In the genomic region with DNA sequence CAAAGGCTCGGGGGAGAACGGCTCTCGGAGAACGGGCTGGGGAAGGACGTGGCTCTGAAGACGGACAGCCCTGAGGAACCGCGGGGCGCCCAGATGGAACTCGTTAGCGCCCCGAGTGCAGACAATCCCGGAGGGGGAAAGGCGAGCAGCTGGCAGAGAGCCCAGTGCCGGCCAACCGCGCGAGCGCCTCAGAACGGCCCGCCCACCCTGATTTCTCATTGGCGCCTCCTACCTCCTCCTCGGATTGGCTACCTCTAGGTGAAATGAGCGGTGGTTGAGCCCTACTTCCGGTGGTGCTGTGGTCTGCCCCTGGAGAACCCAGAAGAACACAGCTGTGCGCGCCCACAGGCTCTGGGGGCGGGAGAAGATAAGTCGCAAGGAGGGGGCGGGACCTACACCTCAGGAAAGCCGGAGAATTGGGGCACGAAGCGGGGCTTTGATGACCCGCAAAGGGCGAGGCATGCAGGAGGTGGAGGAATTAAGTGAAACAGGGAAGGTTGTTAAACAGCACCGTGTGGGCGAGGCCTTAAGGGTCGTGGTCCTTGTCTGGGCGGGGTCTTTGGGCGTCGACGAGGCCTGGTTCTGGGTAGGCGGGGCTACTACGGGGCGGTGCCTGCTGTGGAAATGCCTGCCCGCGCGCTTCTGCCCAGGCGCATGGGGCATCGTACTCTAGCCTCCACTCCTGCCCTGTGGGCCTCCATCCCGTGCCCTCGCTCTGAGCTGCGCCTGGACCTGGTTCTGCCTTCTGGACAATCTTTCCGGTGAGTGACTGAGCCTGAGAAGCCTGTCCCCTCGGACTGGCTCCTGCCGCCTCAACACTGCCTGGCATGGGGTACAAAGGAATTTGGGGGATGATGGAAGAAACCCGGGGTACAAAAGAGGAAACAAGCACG, we compare ENCODE assay signal across 1 cellular context.
A peak's percentile ranks its signal among the peaks of the same experiment; 100 is the strongest.
TF ChIP-seq lines count a peak whose summit lies in the region.

A gene (plus strand): TSS at position 290 of the 893 bp plus-strand sequence. CDS start 335 bp downstream, at position 625.

TF ChIP-seq in GM12878, 131 proteins besides CTCF, POLR2A, EP300 and RAD21 (continued from another document and continues in another):
- TF ChIP-seq, protein P1, sequence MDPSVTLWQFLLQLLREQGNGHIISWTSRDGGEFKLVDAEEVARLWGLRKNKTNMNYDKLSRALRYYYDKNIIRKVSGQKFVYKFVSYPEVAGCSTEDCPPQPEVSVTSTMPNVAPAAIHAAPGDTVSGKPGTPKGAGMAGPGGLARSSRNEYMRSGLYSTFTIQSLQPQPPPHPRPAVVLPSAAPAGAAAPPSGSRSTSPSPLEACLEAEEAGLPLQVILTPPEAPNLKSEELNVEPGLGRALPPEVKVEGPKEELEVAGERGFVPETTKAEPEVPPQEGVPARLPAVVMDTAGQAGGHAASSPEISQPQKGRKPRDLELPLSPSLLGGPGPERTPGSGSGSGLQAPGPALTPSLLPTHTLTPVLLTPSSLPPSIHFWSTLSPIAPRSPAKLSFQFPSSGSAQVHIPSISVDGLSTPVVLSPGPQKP (IDR thresholded peaks at IDR 0.05; ENCODE audit: low read depth, low read length) = peak; percentile 82
- no peak for TF ChIP-seq ZNF384 (IDR thresholded peaks at IDR 0.05; ENCODE audit: borderline replicate concordance, low read depth, low read length)
- TF ChIP-seq ATF7 (IDR thresholded peaks at IDR 0.05; ENCODE audit: low read depth) = peak; percentile 82
- TF ChIP-seq, protein P2, sequence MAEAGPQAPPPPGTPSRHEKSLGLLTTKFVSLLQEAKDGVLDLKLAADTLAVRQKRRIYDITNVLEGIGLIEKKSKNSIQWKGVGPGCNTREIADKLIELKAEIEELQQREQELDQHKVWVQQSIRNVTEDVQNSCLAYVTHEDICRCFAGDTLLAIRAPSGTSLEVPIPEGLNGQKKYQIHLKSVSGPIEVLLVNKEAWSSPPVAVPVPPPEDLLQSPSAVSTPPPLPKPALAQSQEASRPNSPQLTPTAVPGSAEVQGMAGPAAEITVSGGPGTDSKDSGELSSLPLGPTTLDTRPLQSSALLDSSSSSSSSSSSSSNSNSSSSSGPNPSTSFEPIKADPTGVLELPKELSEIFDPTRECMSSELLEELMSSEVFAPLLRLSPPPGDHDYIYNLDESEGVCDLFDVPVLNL (IDR thresholded peaks at IDR 0.05; ENCODE audit: low read depth, low read length) = 0 out of 2 replicates have a peak, but pooled peaks have one; percentile 3
- no peak for TF ChIP-seq NFXL1 (IDR thresholded peaks at IDR 0.05; ENCODE audit: borderline replicate concordance)
- no peak for TF ChIP-seq JUNB (IDR thresholded peaks at IDR 0.05)
- peak; percentile 71 for TF ChIP-seq FOXK2 (IDR thresholded peaks at IDR 0.05)
- TF ChIP-seq WRNIP1 (IDR thresholded peaks at IDR 0.05; ENCODE audit: borderline replicate concordance, low read depth, low read length) = no peak
- 0 out of 2 replicates have a peak, but pooled peaks have one; percentile 32 for TF ChIP-seq SREBF1 (IDR thresholded peaks at IDR 0.05; ENCODE audit: low read length)
- no peak for TF ChIP-seq RELA (IDR thresholded peaks at IDR 0.05; ENCODE audit: borderline replicate concordance, partially characterized antibody)
- no peak for TF ChIP-seq MTA3 (IDR thresholded peaks at IDR 0.05; ENCODE audit: borderline replicate concordance, low read length)
- TF ChIP-seq, protein P3, sequence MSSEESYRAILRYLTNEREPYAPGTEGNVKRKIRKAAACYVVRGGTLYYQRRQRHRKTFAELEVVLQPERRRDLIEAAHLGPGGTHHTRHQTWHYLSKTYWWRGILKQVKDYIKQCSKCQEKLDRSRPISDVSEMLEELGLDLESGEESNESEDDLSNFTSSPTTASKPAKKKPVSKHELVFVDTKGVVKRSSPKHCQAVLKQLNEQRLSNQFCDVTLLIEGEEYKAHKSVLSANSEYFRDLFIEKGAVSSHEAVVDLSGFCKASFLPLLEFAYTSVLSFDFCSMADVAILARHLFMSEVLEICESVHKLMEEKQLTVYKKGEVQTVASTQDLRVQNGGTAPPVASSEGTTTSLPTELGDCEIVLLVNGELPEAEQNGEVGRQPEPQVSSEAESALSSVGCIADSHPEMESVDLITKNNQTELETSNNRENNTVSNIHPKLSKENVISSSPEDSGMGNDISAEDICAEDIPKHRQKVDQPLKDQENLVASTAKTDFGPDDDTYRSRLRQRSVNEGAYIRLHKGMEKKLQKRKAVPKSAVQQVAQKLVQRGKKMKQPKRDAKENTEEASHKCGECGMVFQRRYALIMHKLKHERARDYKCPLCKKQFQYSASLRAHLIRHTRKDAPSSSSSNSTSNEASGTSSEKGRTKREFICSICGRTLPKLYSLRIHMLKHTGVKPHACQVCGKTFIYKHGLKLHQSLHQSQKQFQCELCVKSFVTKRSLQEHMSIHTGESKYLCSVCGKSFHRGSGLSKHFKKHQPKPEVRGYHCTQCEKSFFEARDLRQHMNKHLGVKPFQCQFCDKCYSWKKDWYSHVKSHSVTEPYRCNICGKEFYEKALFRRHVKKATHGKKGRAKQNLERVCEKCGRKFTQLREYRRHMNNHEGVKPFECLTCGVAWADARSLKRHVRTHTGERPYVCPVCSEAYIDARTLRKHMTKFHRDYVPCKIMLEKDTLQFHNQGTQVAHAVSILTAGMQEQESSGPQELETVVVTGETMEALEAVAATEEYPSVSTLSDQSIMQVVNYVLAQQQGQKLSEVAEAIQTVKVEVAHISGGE (CRISPR knock-in tag; IDR thresholded peaks at IDR 0.05) = no peak
- TF ChIP-seq, protein P4, sequence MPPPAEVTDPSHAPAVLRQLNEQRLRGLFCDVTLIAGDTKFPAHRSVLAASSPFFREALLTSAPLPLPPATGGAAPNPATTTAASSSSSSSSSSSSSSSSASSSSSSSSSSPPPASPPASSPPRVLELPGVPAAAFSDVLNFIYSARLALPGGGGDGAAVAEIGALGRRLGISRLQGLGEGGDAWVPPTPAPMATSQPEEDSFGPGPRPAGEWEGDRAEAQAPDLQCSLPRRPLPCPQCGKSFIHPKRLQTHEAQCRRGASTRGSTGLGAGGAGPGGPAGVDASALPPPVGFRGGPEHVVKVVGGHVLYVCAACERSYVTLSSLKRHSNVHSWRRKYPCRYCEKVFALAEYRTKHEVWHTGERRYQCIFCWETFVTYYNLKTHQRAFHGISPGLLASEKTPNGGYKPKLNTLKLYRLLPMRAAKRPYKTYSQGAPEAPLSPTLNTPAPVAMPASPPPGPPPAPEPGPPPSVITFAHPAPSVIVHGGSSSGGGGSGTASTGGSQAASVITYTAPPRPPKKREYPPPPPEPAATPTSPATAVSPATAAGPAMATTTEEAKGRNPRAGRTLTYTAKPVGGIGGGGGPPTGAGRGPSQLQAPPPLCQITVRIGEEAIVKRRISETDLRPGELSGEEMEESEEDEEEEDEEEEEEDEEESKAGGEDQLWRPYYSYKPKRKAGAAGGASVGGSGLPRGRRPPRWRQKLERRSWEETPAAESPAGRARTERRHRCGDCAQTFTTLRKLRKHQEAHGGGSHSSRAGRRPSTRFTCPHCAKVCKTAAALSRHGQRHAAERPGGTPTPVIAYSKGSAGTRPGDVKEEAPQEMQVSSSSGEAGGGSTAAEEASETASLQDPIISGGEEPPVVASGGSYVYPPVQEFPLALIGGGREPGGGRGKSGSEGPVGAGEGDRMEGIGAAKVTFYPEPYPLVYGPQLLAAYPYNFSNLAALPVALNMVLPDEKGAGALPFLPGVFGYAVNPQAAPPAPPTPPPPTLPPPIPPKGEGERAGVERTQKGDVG (CRISPR knock-in tag; IDR thresholded peaks at IDR 0.05) = no peak
- no peak for TF ChIP-seq TCF7 (IDR thresholded peaks at IDR 0.05; ENCODE audit: borderline replicate concordance)
- TF ChIP-seq NRF1 (conservative IDR thresholded peaks at IDR 0.05; ENCODE audit: low read depth, low read length) = peak; percentile 5; the same call in 1 of the 2 replicates
- TF ChIP-seq NFYA (IDR thresholded peaks at IDR 0.05; ENCODE audit: borderline replicate concordance, low read depth, low read length) = no peak; the same call in 1 of the 2 replicates
- TF ChIP-seq, protein P5, sequence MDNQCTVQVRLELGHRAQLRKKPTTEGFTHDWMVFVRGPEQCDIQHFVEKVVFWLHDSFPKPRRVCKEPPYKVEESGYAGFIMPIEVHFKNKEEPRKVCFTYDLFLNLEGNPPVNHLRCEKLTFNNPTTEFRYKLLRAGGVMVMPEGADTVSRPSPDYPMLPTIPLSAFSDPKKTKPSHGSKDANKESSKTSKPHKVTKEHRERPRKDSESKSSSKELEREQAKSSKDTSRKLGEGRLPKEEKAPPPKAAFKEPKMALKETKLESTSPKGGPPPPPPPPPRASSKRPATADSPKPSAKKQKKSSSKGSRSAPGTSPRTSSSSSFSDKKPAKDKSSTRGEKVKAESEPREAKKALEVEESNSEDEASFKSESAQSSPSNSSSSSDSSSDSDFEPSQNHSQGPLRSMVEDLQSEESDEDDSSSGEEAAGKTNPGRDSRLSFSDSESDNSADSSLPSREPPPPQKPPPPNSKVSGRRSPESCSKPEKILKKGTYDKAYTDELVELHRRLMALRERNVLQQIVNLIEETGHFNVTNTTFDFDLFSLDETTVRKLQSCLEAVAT (IDR thresholded peaks at IDR 0.05) = peak; percentile 93
- peak; percentile 49; the same call in 1 of the 2 replicates for TF ChIP-seq TAF1 (IDR thresholded peaks at IDR 0.05; ENCODE audit: borderline replicate concordance, low read depth, low read length)
- TF ChIP-seq, protein P6, sequence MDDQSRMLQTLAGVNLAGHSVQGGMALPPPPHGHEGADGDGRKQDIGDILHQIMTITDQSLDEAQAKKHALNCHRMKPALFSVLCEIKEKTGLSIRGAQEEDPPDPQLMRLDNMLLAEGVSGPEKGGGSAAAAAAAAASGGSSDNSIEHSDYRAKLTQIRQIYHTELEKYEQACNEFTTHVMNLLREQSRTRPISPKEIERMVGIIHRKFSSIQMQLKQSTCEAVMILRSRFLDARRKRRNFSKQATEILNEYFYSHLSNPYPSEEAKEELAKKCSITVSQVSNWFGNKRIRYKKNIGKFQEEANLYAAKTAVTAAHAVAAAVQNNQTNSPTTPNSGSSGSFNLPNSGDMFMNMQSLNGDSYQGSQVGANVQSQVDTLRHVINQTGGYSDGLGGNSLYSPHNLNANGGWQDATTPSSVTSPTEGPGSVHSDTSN (IDR thresholded peaks at IDR 0.05; ENCODE audit: insufficient replicate concordance, low read depth, low read length) = peak; percentile 4
- TF ChIP-seq ZZZ3 (IDR thresholded peaks at IDR 0.05; ENCODE audit: control insufficient read depth, insufficient read length, low read depth) = no peak
- TF ChIP-seq, protein P7, sequence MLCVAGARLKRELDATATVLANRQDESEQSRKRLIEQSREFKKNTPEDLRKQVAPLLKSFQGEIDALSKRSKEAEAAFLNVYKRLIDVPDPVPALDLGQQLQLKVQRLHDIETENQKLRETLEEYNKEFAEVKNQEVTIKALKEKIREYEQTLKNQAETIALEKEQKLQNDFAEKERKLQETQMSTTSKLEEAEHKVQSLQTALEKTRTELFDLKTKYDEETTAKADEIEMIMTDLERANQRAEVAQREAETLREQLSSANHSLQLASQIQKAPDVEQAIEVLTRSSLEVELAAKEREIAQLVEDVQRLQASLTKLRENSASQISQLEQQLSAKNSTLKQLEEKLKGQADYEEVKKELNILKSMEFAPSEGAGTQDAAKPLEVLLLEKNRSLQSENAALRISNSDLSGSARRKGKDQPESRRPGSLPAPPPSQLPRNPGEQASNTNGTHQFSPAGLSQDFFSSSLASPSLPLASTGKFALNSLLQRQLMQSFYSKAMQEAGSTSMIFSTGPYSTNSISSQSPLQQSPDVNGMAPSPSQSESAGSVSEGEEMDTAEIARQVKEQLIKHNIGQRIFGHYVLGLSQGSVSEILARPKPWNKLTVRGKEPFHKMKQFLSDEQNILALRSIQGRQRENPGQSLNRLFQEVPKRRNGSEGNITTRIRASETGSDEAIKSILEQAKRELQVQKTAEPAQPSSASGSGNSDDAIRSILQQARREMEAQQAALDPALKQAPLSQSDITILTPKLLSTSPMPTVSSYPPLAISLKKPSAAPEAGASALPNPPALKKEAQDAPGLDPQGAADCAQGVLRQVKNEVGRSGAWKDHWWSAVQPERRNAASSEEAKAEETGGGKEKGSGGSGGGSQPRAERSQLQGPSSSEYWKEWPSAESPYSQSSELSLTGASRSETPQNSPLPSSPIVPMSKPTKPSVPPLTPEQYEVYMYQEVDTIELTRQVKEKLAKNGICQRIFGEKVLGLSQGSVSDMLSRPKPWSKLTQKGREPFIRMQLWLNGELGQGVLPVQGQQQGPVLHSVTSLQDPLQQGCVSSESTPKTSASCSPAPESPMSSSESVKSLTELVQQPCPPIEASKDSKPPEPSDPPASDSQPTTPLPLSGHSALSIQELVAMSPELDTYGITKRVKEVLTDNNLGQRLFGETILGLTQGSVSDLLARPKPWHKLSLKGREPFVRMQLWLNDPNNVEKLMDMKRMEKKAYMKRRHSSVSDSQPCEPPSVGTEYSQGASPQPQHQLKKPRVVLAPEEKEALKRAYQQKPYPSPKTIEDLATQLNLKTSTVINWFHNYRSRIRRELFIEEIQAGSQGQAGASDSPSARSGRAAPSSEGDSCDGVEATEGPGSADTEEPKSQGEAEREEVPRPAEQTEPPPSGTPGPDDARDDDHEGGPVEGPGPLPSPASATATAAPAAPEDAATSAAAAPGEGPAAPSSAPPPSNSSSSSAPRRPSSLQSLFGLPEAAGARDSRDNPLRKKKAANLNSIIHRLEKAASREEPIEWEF (IDR thresholded peaks at IDR 0.05; ENCODE audit: insufficient replicate concordance, low read depth, low read length) = peak; percentile 25
- TF ChIP-seq SMAD1 (IDR thresholded peaks at IDR 0.05; ENCODE audit: low read depth, partially characterized antibody) = peak; percentile 84
- TF ChIP-seq SMARCA5 (IDR thresholded peaks at IDR 0.05) = 0 out of 2 replicates have a peak, but pooled peaks have one; percentile 47
- no peak for TF ChIP-seq KDM1A (IDR thresholded peaks at IDR 0.05; ENCODE audit: borderline replicate concordance)
- no peak for TF ChIP-seq IRF4 (IDR thresholded peaks at IDR 0.05; ENCODE audit: low read depth, low read length)
- no peak for TF ChIP-seq MYC (IDR thresholded peaks at IDR 0.05; ENCODE audit: insufficient read depth, insufficient read length, insufficient replicate concordance, low read length, severe bottlenecking)
- TF ChIP-seq ZNF24 (IDR thresholded peaks at IDR 0.05) = no peak
- TF ChIP-seq NR2F1 (conservative IDR thresholded peaks at IDR 0.05) = peak; percentile 32; the same call in 1 of the 2 replicates
- TF ChIP-seq NFIC (IDR thresholded peaks at IDR 0.05; ENCODE audit: low read depth, low read length) = no peak
- TF ChIP-seq, protein P8, sequence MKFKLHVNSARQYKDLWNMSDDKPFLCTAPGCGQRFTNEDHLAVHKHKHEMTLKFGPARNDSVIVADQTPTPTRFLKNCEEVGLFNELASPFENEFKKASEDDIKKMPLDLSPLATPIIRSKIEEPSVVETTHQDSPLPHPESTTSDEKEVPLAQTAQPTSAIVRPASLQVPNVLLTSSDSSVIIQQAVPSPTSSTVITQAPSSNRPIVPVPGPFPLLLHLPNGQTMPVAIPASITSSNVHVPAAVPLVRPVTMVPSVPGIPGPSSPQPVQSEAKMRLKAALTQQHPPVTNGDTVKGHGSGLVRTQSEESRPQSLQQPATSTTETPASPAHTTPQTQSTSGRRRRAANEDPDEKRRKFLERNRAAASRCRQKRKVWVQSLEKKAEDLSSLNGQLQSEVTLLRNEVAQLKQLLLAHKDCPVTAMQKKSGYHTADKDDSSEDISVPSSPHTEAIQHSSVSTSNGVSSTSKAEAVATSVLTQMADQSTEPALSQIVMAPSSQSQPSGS (IDR thresholded peaks at IDR 0.05; ENCODE audit: low read length) = no peak
- TF ChIP-seq SPI1 (IDR thresholded peaks at IDR 0.05; ENCODE audit: borderline replicate concordance, insufficient read depth, low read depth, low read length) = no peak
- peak; percentile 38 to 41; a peak in 1 of 4 replicates for TF ChIP-seq IKZF2 (IDR thresholded peaks at IDR 0.05)
- TF ChIP-seq TCF3 (IDR thresholded peaks at IDR 0.05; ENCODE audit: borderline replicate concordance, insufficient read depth, low read depth, low read length) = peak; percentile 69
- TF ChIP-seq ZNF217 (IDR thresholded peaks at IDR 0.05) = no peak
- TF ChIP-seq CHD2 (IDR thresholded peaks at IDR 0.05; ENCODE audit: borderline replicate concordance, low read depth, low read length) = peak; percentile 52; the same call in 1 of the 2 replicates
- TF ChIP-seq MXI1 (IDR thresholded peaks at IDR 0.05; ENCODE audit: low read depth, low read length) = peak; percentile 72
